ENCODE assay signal across 14 cellular contexts in the genomic region with DNA sequence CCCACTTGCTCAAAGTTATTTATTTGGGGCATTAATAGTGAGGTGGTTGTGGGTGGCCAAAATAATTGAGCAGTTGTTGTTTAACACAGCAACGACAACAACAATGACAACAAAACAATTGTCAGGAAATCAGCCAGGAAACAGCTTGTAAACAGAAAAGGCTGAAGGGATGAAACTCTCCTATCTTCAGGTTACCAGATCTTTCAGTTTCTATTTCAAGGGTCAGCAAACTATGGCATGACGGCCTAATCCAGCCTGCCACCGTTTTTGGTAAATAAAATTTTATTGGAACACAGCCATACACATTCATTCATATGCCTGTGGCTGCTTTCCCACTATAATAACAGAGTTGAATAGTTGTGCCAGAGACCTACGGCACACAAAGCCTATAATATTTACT.
DNase-seq lines count a peak whose midpoint lies in the region; TF ChIP-seq lines count a peak whose summit lies in the region.
"Had no signal": no experiment of that assay in that cellular context is flagged by ENCODE, and none has a peak within 500 bp of the region (broad histone marks: within the 10 kb centered on the region; RNA-seq: fewer than 3 reads in every experiment).

No MANE protein-coding gene starts in this region.

- H3K9ac ChIP-seq in endodermal cell (ENCODE audit: extremely low read depth, low read length, poor library complexity, severe bottlenecking) (no peak overlapping the region), mucosa of stomach (ENCODE audit: low read length) (peak overlapping the region; percentile 17)

- 38 to 78% methylated on average over 2 to 4 of the region's 4 CpGs for WGBS in endodermal cell (ENCODE audit: insufficient coverage in 1 of 2, insufficient read length in 1 of 2), 2 experiments

- H3K9me3 Mint-ChIP-seq in endodermal cell (peaks cover 3% of the 10 kb centered on the region), type B pancreatic cell (no peaks in the 10 kb centered on the region)
- H3K9me3 Mint-ChIP-seq: activated naive CD4-positive, alpha-beta T cell treated with anti-CD3 and anti-CD28 coated beads, Interleukin-2, amount 10 ng/mL, durations not matched to agents 7 days and 5 days had no signal

- DNase-seq in DMS79 treated with DMSO at 0.1 percent for 48 hours (lab: John Stamatoyannopoulos, UW) (peak; percentile 14), DMS79 (lab: John Stamatoyannopoulos, UW) (no peak), endodermal cell (no peak), type B pancreatic cell (ENCODE audit: extremely low spot score, unreplicated experiment) (no peak), activated T-cell treated with anti-CD3 and anti-CD28 coated beads for 4 hours (no peak), SIG-M5 (lab: John Stamatoyannopoulos, UW) (no peak)
- no peak for DNase-seq in stimulated activated CD4-positive, alpha-beta T cell treated with anti-CD3 and anti-CD28 coated beads, Interleukin-2, amount 100 ng/mL, for 24 hours
- DNase-seq: activated CD4-positive, alpha-beta T cell treated with anti-CD3 and anti-CD28 coated beads, Interleukin-2, amount 50 U/mL, for 1 hour; activated naive CD4-positive, alpha-beta T cell treated with anti-CD3 and anti-CD28 coated beads, Interleukin-2, amount 10 ng/mL, durations not matched to agents 7 days and 5 days; NCI-H2227 treated with DMSO at 0.1 percent for 48 hours; small intestine; stimulated activated CD8-positive, alpha-beta memory T cell treated with anti-CD3 and anti-CD28 coated beads, Interleukin-4, amount 100 ng/mL, for 48 hours had no signal

- H3K4me1 ChIP-seq in endodermal cell (ENCODE audit: control insufficient read depth, insufficient read depth, low read length): no peaks in the 10 kb centered on the region
- peaks cover 14% of the 10 kb centered on the region for H3K4me1 ChIP-seq in mucosa of stomach (ENCODE audit: control insufficient read depth, insufficient read depth, low read length)

- peak overlapping the region; percentile 72 for H3K27ac ChIP-seq in endodermal cell (ENCODE audit: low read depth, low read length)
- H3K27ac ChIP-seq: 22Rv1 had no signal

- H3K36me3 ChIP-seq in endodermal cell (ENCODE audit: control insufficient read depth, insufficient read depth, low read length) (no peaks in the 10 kb centered on the region), mucosa of stomach (ENCODE audit: control insufficient read depth, insufficient read depth, low read length) (no peaks in the 10 kb centered on the region)

- no peak overlapping the region for H3K4me3 Mint-ChIP-seq in endodermal cell
- H3K4me3 Mint-ChIP-seq in type B pancreatic cell: no peak overlapping the region
- H3K4me3 Mint-ChIP-seq: activated naive CD4-positive, alpha-beta T cell treated with anti-CD3 and anti-CD28 coated beads, Interleukin-2, amount 10 ng/mL, durations not matched to agents 7 days and 5 days had no signal

- peak overlapping the region; percentile 6 for H3K27ac Mint-ChIP-seq in endodermal cell
- H3K27ac Mint-ChIP-seq in type B pancreatic cell: peak overlapping the region; percentile 7
- H3K27ac Mint-ChIP-seq: activated naive CD4-positive, alpha-beta T cell treated with anti-CD3 and anti-CD28 coated beads, Interleukin-2, amount 10 ng/mL, durations not matched to agents 7 days and 5 days had no signal

- H3K27me3 ChIP-seq in endodermal cell (ENCODE audit: control insufficient read depth, insufficient read depth, low read length, poor library complexity, severe bottlenecking) (no peaks in the 10 kb centered on the region), mucosa of stomach (ENCODE audit: control insufficient read depth, insufficient read depth, low read length) (no peaks in the 10 kb centered on the region)

- H3K9me3 ChIP-seq in endodermal cell (ENCODE audit: control insufficient read depth, low read length) (peaks cover 5% of the 10 kb centered on the region), mucosa of stomach (ENCODE audit: control insufficient read depth, low read length) (no peaks in the 10 kb centered on the region)

- peaks cover 5% of the 10 kb centered on the region for H3K4me1 Mint-ChIP-seq in endodermal cell
- peaks cover 27% of the 10 kb centered on the region for H3K4me1 Mint-ChIP-seq in type B pancreatic cell (ENCODE audit: unreplicated experiment)

- H3K27me3 Mint-ChIP-seq in endodermal cell (ENCODE audit: insufficient read depth) (no peaks in the 10 kb centered on the region), type B pancreatic cell (no peaks in the 10 kb centered on the region)
- H3K27me3 Mint-ChIP-seq: activated naive CD4-positive, alpha-beta T cell treated with anti-CD3 and anti-CD28 coated beads, Interleukin-2, amount 10 ng/mL, durations not matched to agents 7 days and 5 days had no signal

- TF ChIP-seq CTCF in endodermal cell (conservative IDR thresholded peaks at IDR 0.05) (no peak), type B pancreatic cell (conservative IDR thresholded peaks at IDR 0.05) (no peak)

- no peaks in the 10 kb centered on the region for H3K36me3 Mint-ChIP-seq in endodermal cell (ENCODE audit: low read depth)
- H3K36me3 Mint-ChIP-seq in type B pancreatic cell: peaks cover 10% of the 10 kb centered on the region

- H3K4me3 ChIP-seq in endodermal cell (ENCODE audit: low read length) (no peak overlapping the region), mucosa of stomach (ENCODE audit: low read length) (peak overlapping the region; percentile 24)
